ENCODE assay signal across 9 cellular contexts in genomic region chr15:49188933-49189332, GRCh38.
"Had no signal": no experiment of that assay in that cellular context is flagged by ENCODE, and none has a peak within 500 bp of the region (broad histone marks: within the 10 kb centered on the region; RNA-seq: fewer than 3 reads in every experiment).

No MANE protein-coding gene starts in this region.

- ATAC-seq: HepG2 had no signal

- H3K27me3 Mint-ChIP-seq: IgD-negative memory B cell had no signal

- DNase-seq: IMR-90, Karpas-422, KBM-7, KG1 had no signal

- H3K9ac ChIP-seq: KMS-11 had no signal

- FAIRE-seq: HepG2, HTR-8/SVneo had no signal

- H3K4me3 Mint-ChIP-seq: IgD-negative memory B cell had no signal

- H3K27ac Mint-ChIP-seq: IgD-negative memory B cell had no signal

- H3K27ac ChIP-seq: HL-60, KMS-11 had no signal

- H3K4me2 ChIP-seq: KMS-11 had no signal
